Comparison of ENCODE assay signal across 8 cellular contexts in the genomic region with DNA sequence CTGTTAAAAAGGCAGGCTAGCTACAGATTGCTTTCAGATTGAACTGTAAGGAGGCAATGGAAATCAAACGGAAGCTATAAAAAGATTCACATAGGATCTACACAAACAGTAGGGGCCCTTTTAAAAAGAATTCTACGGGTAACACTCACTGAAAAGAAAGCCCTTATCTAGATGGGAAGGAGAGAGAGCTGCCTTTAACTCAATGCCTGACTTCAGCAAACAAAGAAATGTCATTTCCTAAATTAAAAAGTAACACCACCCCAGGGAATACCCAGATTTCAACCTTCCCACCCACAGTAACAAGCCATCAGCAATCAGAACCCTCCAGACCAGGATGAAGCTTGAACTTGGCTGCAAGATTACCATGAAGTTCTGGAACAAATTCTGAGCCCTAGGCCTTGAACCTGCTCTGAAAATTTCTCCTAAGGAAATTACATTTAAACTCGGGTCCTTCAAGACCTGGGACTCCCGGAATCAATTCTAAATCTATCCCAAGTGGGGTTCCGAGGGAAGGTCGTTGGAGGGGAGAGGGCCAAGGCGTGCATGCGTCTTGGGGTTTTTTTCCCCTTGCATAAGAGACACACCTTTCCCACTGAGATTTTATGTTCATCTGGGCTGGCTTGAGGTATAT. TPM values are rescaled to one million over a fixed set of nuclear protein-coding genes. Genes with fewer than 3 reads are reported as not detected.
DNase-seq lines count a peak whose midpoint lies in the region; ATAC-seq, FAIRE-seq and TF ChIP-seq lines count a peak whose summit lies in the region.

No MANE protein-coding gene starts in this region.

- no peaks in the 10 kb centered on the region for H3K9me3 ChIP-seq in SK-N-SH
- H3K9me3 ChIP-seq in WERI-Rb-1 (ENCODE audit: severe bottlenecking): no peaks in the 10 kb centered on the region

- H3K4me3 ChIP-seq in SK-N-SH (ENCODE audit: low read depth in 2 of 2, low read length in 1 of 2) (peak overlapping the region; percentile 71 to 78), WERI-Rb-1 (ENCODE audit: low read depth, low read length) (peak overlapping the region; percentile 47; the same call in 1 of the 2 replicates), skin epidermis (peak overlapping the region; percentile 64 to 97 (median 71))

- no peak for FAIRE-seq in frontal cortex (lab: Jason Lieb, UNC)

- WGBS in SK-N-SH (ENCODE audit: low lambda C conversion rate): 42% methylated on average over 8 of the region's 8 CpGs

- peaks cover 10 to 14% of the 10 kb centered on the region in 2 experiments; a peak in 3 of 4 replicates for H3K4me1 ChIP-seq in SK-N-SH (ENCODE audit: control insufficient read depth in 1 of 2, insufficient read depth in 2 of 2, low read depth in 1 of 2, low read length in 1 of 2)

- TF ChIP-seq EP300 in SK-N-SH (IDR thresholded peaks at IDR 0.05; ENCODE audit: borderline replicate concordance in 1 of 2, low read depth in 1 of 2, low read length in 1 of 2): no peak

- peak overlapping the region; percentile 76 for H3K9ac ChIP-seq in SK-N-SH

- H3K9me2 ChIP-seq in SK-N-SH: no peaks in the 10 kb centered on the region

- POLR2A ChIA-PET in SK-N-SH (lab: Yijun Ruan, JAX): no interaction called here

- no peak for DNase-seq in SK-N-SH
- no peak for DNase-seq in WERI-Rb-1
- peak; percentile 40 for DNase-seq in globus pallidus (ENCODE audit: low spot score)
- no peak for DNase-seq in frontal cortex (ENCODE audit: low spot score in 2 of 2)
- DNase-seq in effector CD4-positive, alpha-beta T cell: no peak

- H4K20me1 ChIP-seq in SK-N-SH (ENCODE audit: insufficient read depth): no peaks in the 10 kb centered on the region

- H3K36me3 ChIP-seq in SK-N-SH (replicated peaks in 1 of 2; ENCODE audit: control insufficient read depth in 1 of 2, insufficient read depth in 2 of 2, low read length in 1 of 2) (peaks cover 0 to 5% of the 10 kb centered on the region in 2 experiments), WERI-Rb-1 (no peaks in the 10 kb centered on the region)

- H3K27ac ChIP-seq in SK-N-SH (ENCODE audit: low read depth in 2 of 2, low read length in 1 of 2) (peak overlapping the region; percentile 88 to 97), WERI-Rb-1 (no peak overlapping the region), skin epidermis (peak overlapping the region in 18 of 21 experiments; percentile 67 to 99 (median 96))

- H2AFZ ChIP-seq in SK-N-SH (ENCODE audit: low read depth): no peak overlapping the region

- H3F3A ChIP-seq in SK-N-SH (replicated peaks; ENCODE audit: insufficient read depth): peaks cover 37% of the 10 kb centered on the region

- ATAC-seq in SK-N-SH treated with all-trans-retinoic acid at 6 μM for 48 hours (no peak; the same call in 2 of the 3 replicates), HG02678 (IDR thresholded peaks at IDR 0.05; ENCODE audit: unreplicated experiment) (no peak)

- peaks cover 80% of the 10 kb centered on the region for H3K79me2 ChIP-seq in SK-N-SH (ENCODE audit: insufficient read depth)

- CTCF ChIA-PET in SK-N-SH (lab: Yijun Ruan, JAX): interaction anchor here (1.2 kb wide), 1 partner anchor 61 kb away, joined by 4 read pairs; no protein-coding TSS in a partner anchor

- no peak for TF ChIP-seq RAD21 in SK-N-SH (IDR thresholded peaks at IDR 0.05; ENCODE audit: low read length)

- TF ChIP-seq CTCF in SK-N-SH (IDR thresholded peaks at IDR 0.05): no peak
- no peak for TF ChIP-seq CTCF in WERI-Rb-1 (IDR thresholded peaks at IDR 0.05; ENCODE audit: low read depth, low read length)

- no peaks in the 10 kb centered on the region for H3K27me3 ChIP-seq in SK-N-SH (ENCODE audit: insufficient read depth)
- no peaks in the 10 kb centered on the region for H3K27me3 ChIP-seq in WERI-Rb-1 (ENCODE audit: insufficient read depth, low read depth, severe bottlenecking)

- H3K4me2 ChIP-seq in SK-N-SH: peak overlapping the region; percentile 88

TF ChIP-seq in SK-N-SH, 30 proteins besides CTCF, POLR2A, EP300 and RAD21 (continues in another document):
- TF ChIP-seq SMC3 (IDR thresholded peaks at IDR 0.05; ENCODE audit: low read depth, low read length): no peak
- TF ChIP-seq NRF1 (IDR thresholded peaks at IDR 0.05; ENCODE audit: low read depth, low read length): no peak
- TF ChIP-seq POLR2AphosphoS5 (IDR thresholded peaks at IDR 0.05; ENCODE audit: low read depth, low read length): no peak
- TF ChIP-seq CHD2 (IDR thresholded peaks at IDR 0.05; ENCODE audit: low read length, partially characterized antibody): no peak
- TF ChIP-seq, protein P1, sequence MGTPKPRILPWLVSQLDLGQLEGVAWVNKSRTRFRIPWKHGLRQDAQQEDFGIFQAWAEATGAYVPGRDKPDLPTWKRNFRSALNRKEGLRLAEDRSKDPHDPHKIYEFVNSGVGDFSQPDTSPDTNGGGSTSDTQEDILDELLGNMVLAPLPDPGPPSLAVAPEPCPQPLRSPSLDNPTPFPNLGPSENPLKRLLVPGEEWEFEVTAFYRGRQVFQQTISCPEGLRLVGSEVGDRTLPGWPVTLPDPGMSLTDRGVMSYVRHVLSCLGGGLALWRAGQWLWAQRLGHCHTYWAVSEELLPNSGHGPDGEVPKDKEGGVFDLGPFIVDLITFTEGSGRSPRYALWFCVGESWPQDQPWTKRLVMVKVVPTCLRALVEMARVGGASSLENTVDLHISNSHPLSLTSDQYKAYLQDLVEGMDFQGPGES (IDR thresholded peaks at IDR 0.05; ENCODE audit: low read depth, low read length): no peak
- no peak for TF ChIP-seq GATA2 (CRISPR knock-in tag; IDR thresholded peaks at IDR 0.05)
- TF ChIP-seq, protein P2, sequence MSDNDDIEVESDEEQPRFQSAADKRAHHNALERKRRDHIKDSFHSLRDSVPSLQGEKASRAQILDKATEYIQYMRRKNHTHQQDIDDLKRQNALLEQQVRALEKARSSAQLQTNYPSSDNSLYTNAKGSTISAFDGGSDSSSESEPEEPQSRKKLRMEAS (IDR thresholded peaks at IDR 0.05; ENCODE audit: low read depth): no peak

TF ChIP-seq in SK-N-SH treated with all-trans-retinoic acid at 6 μM for 48 hours, 23 proteins besides CTCF, POLR2A, EP300 and RAD21 (continues in another document):
- no peak for TF ChIP-seq BACH2 (CRISPR knock-in tag; IDR thresholded peaks at IDR 0.05; ENCODE audit: borderline replicate concordance)
- TF ChIP-seq PPARA (CRISPR knock-in tag; IDR thresholded peaks at IDR 0.05; ENCODE audit: borderline replicate concordance): no peak
- TF ChIP-seq TOX (CRISPR knock-in tag; IDR thresholded peaks at IDR 0.05; ENCODE audit: borderline replicate concordance): no peak
- TF ChIP-seq ZFP30 (CRISPR knock-in tag; IDR thresholded peaks at IDR 0.05): no peak
- no peak for TF ChIP-seq SNAI2 (CRISPR knock-in tag; IDR thresholded peaks at IDR 0.05)
- no peak for TF ChIP-seq ZC3H10 (CRISPR knock-in tag; IDR thresholded peaks at IDR 0.05)
- no peak for TF ChIP-seq RARB (CRISPR knock-in tag; IDR thresholded peaks at IDR 0.05)
- TF ChIP-seq ZNF70 (CRISPR knock-in tag; IDR thresholded peaks at IDR 0.05): no peak
- no peak for TF ChIP-seq ZNF565 (CRISPR knock-in tag; conservative IDR thresholded peaks at IDR 0.05; ENCODE audit: low read depth)
- no peak for TF ChIP-seq ISL1 (CRISPR knock-in tag; IDR thresholded peaks at IDR 0.05)
- TF ChIP-seq, protein P3, sequence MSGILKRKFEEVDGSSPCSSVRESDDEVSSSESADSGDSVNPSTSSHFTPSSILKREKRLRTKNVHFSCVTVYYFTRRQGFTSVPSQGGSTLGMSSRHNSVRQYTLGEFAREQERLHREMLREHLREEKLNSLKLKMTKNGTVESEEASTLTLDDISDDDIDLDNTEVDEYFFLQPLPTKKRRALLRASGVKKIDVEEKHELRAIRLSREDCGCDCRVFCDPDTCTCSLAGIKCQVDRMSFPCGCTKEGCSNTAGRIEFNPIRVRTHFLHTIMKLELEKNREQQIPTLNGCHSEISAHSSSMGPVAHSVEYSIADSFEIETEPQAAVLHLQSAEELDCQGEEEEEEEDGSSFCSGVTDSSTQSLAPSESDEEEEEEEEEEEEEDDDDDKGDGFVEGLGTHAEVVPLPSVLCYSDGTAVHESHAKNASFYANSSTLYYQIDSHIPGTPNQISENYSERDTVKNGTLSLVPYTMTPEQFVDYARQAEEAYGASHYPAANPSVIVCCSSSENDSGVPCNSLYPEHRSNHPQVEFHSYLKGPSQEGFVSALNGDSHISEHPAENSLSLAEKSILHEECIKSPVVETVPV (CRISPR knock-in tag; IDR thresholded peaks at IDR 0.05): no peak
- no peak for TF ChIP-seq TCF4 (CRISPR knock-in tag; IDR thresholded peaks at IDR 0.05; ENCODE audit: borderline replicate concordance)
- TF ChIP-seq, protein P4, sequence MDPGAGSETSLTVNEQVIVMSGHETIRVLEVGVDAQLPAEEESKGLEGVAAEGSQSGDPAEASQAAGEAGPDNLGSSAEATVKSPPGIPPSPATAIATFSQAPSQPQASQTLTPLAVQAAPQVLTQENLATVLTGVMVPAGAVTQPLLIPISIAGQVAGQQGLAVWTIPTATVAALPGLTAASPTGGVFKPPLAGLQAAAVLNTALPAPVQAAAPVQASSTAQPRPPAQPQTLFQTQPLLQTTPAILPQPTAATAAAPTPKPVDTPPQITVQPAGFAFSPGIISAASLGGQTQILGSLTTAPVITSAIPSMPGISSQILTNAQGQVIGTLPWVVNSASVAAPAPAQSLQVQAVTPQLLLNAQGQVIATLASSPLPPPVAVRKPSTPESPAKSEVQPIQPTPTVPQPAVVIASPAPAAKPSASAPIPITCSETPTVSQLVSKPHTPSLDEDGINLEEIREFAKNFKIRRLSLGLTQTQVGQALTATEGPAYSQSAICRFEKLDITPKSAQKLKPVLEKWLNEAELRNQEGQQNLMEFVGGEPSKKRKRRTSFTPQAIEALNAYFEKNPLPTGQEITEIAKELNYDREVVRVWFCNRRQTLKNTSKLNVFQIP (CRISPR knock-in tag; IDR thresholded peaks at IDR 0.05; ENCODE audit: borderline replicate concordance, low read depth): no peak
- no peak for TF ChIP-seq OSR1 (CRISPR knock-in tag; IDR thresholded peaks at IDR 0.05)
- no peak for TF ChIP-seq ZFP3 (CRISPR knock-in tag; IDR thresholded peaks at IDR 0.05)

RNA-seq across cellular contexts. Expression of a gene that starts 1.2 kb away (rescaled TPM):
- 54.4 and 62.6 TPM in 2 replicates for polyA plus RNA-seq in SK-N-SH (2012; rRNA removed)
- 46.6 and 55.6 TPM in 2 replicates for polyA plus RNA-seq in SK-N-SH (2012; cell fraction: cytosol; rRNA removed)
- 36.4 and 37.6 TPM in 2 replicates for polyA plus RNA-seq in SK-N-SH (2012; cell fraction: nucleus; rRNA removed)
- total RNA-seq in frontal cortex: 532 TPM

RNA-seq across cellular contexts. Expression of a gene that starts 43.3 kb away (rescaled TPM):
- 15.3 and 16.0 TPM in 2 replicates for polyA plus RNA-seq in SK-N-SH (2012; rRNA removed)
- 11.6 and 13.2 TPM in 2 replicates for polyA plus RNA-seq in SK-N-SH (2012; cell fraction: cytosol; rRNA removed)
- polyA plus RNA-seq in SK-N-SH (2012; cell fraction: nucleus; rRNA removed): 29.4 and 32.5 TPM in 2 replicates
- total RNA-seq in frontal cortex: 20.8 TPM

RNA-seq across cellular contexts. Expression of a gene that starts 44.1 kb away (rescaled TPM):
- polyA plus RNA-seq in SK-N-SH (2012; rRNA removed): 12.5 and 21.2 TPM in 2 replicates
- 9.8 and 10.3 TPM in 2 replicates for polyA plus RNA-seq in SK-N-SH (2012; cell fraction: cytosol; rRNA removed)
- 47.7 and 48.5 TPM in 2 replicates for polyA plus RNA-seq in SK-N-SH (2012; cell fraction: nucleus; rRNA removed)
- total RNA-seq in frontal cortex: 14.7 TPM
